Comparison of ENCODE assay signal across 8 cellular contexts in the genomic region with DNA sequence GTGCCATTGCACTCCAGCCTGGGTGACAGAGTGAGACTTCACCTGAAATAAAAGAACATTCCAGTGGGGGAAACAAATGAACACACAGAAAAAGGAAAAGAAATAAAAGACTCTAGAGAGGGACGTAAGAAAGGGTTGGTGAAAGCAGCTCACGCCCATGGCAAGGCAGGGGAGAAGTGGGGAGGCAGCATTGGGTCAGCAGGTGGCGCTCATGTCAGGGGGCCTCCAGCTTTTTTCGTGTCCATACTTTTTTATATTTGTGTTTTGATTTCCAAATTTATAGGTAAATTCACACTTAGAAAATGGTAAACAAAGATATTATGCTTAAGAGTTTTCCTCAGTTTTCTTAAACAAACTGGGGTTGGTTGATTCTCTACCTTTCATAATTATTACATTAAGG. TPM values are rescaled to one million over a fixed set of nuclear protein-coding genes. Genes with fewer than 3 reads are reported as not detected.
DNase-seq lines count a peak whose midpoint lies in the region; ATAC-seq, FAIRE-seq and TF ChIP-seq lines count a peak whose summit lies in the region.

No MANE protein-coding gene starts in this region.

- no peak overlapping the region for H3K27ac ChIP-seq in iPS DF 6.9 (ENCODE audit: low read length)

- CTCF ChIA-PET in activated naive CD4-positive, alpha-beta T cell treated with anti-CD3 and anti-CD28 coated beads, Interleukin-2, amount 10 ng/mL, durations not matched to agents 7 days and 5 days (lab: Charles Lee), result interaction anchor here (0.6 to 3.6 kb wide), 17 partner anchors 11 to 383 kb away, joined by 3 to 38 read pairs (median 4); no protein-coding TSS in a partner anchor

- WGBS in iPS DF 6.9 (ENCODE audit: insufficient coverage, insufficient read length), result no CpG with 5 or more reads among the region's 4 CpGs

- H3K36me3 ChIP-seq in NT2/D1 (ENCODE audit: insufficient read depth, insufficient read length, low read length), result peaks cover 62% of the 10 kb centered on the region
- peaks cover 13% of the 10 kb centered on the region; the same call in 1 of the 2 replicates for H3K36me3 ChIP-seq in iPS DF 6.9 (ENCODE audit: control insufficient read depth, insufficient read depth, low read length)

- no peaks in the 10 kb centered on the region for H3K9me3 Mint-ChIP-seq in activated naive CD4-positive, alpha-beta T cell treated with anti-CD3 and anti-CD28 coated beads, Interleukin-2, amount 10 ng/mL, durations not matched to agents 7 days and 5 days

- H3K4me1 ChIP-seq in NT2/D1 (ENCODE audit: insufficient read depth, insufficient read length), result peaks cover 3% of the 10 kb centered on the region
- H3K4me1 ChIP-seq in iPS DF 6.9 (ENCODE audit: control insufficient read depth, insufficient read depth, low read length), result peaks cover 1% of the 10 kb centered on the region; the same call in 1 of the 2 replicates

- H3K27me3 ChIP-seq in NT2/D1 (ENCODE audit: insufficient read depth, insufficient read length) (no peaks in the 10 kb centered on the region), iPS DF 6.9 (ENCODE audit: control insufficient read depth, insufficient read depth, low read length) (no peaks in the 10 kb centered on the region)

- DNase-seq in GM12891 (ENCODE audit: insufficient read length, low spot score) (peak; percentile 11), NT2/D1 (ENCODE audit: low read depth, low spot score) (peak; percentile 8), iPS DF 6.9 (ENCODE audit: low read depth, low spot score) (peak; percentile 18), amniotic stem cell (lab: John Stamatoyannopoulos, UW) (no peak)
- peak; percentile 61 for DNase-seq in activated naive CD4-positive, alpha-beta T cell treated with anti-CD3 and anti-CD28 coated beads, Interleukin-2, amount 10 ng/mL, durations not matched to agents 7 days and 5 days
- peak in 2 of 3 experiments; percentile 13 to 21 for DNase-seq in stimulated activated CD4-positive, alpha-beta T cell treated with anti-CD3 and anti-CD28 coated beads, TNF-alpha, amount 100 ng/mL, for 4 hours (ENCODE audit: low read depth in 3 of 3)

- ATAC-seq in HG02981 (IDR thresholded peaks at IDR 0.05; ENCODE audit: unreplicated experiment) (no peak), GM21737 (IDR thresholded peaks at IDR 0.05; ENCODE audit: unreplicated experiment) (no peak)

- no peak overlapping the region for H3K4me3 Mint-ChIP-seq in activated naive CD4-positive, alpha-beta T cell treated with anti-CD3 and anti-CD28 coated beads, Interleukin-2, amount 10 ng/mL, durations not matched to agents 7 days and 5 days

- H3K27me3 Mint-ChIP-seq in activated naive CD4-positive, alpha-beta T cell treated with anti-CD3 and anti-CD28 coated beads, Interleukin-2, amount 10 ng/mL, durations not matched to agents 7 days and 5 days, result no peaks in the 10 kb centered on the region

- H3K9ac ChIP-seq in NT2/D1 (ENCODE audit: insufficient read length, low read depth), result no peak overlapping the region

- no peak for TF ChIP-seq POLR2A in GM12891 (IDR thresholded peaks at IDR 0.05; ENCODE audit: low read depth, low read length)

- H3K36me3 Mint-ChIP-seq in activated naive CD4-positive, alpha-beta T cell treated with anti-CD3 and anti-CD28 coated beads, Interleukin-2, amount 10 ng/mL, durations not matched to agents 7 days and 5 days, result peaks cover 62% of the 10 kb centered on the region

- H3K9me3 ChIP-seq in NT2/D1 (ENCODE audit: insufficient read depth, low read length), result no peaks in the 10 kb centered on the region
- H3K9me3 ChIP-seq in iPS DF 6.9 (ENCODE audit: control insufficient read depth, insufficient read depth, low read length), result no peaks in the 10 kb centered on the region

- no peak overlapping the region for H3K27ac Mint-ChIP-seq in activated naive CD4-positive, alpha-beta T cell treated with anti-CD3 and anti-CD28 coated beads, Interleukin-2, amount 10 ng/mL, durations not matched to agents 7 days and 5 days

- H3K4me1 Mint-ChIP-seq in activated naive CD4-positive, alpha-beta T cell treated with anti-CD3 and anti-CD28 coated beads, Interleukin-2, amount 10 ng/mL, durations not matched to agents 7 days and 5 days, result no peaks in the 10 kb centered on the region

- H3K4me3 ChIP-seq in NT2/D1 (ENCODE audit: insufficient read length, low read depth) (no peak overlapping the region), iPS DF 6.9 (ENCODE audit: low read length) (no peak overlapping the region)

- FAIRE-seq in GM12891 (lab: Jason Lieb, UNC), result no peak

TF ChIP-seq in GM12891, 5 proteins besides CTCF, POLR2A, EP300 and RAD21:
- TF ChIP-seq TAF1 (IDR thresholded peaks at IDR 0.05; ENCODE audit: low read depth, low read length), result no peak
- TF ChIP-seq PAX5 (IDR thresholded peaks at IDR 0.05; ENCODE audit: insufficient read depth, low read length, severe bottlenecking), result no peak
- no peak for TF ChIP-seq POU2F2 (IDR thresholded peaks at IDR 0.05; ENCODE audit: low read depth, low read length)
- no peak for TF ChIP-seq SPI1 (IDR thresholded peaks at IDR 0.05; ENCODE audit: low read depth, low read length)
- TF ChIP-seq POLR2AphosphoS5 (IDR thresholded peaks at IDR 0.05; ENCODE audit: low read depth, low read length), result no peak
TF ChIP-seq in GM12891: peak in this region for 0.

RNA-seq across cellular contexts. Expression of a gene that starts 45.5 kb away (rescaled TPM):
- polyA plus RNA-seq in GM12891 (2012; ENCODE audit: low read depth, missing spikeins), result 5.5 TPM
